29 cellular contexts compared by ENCODE assay signal in genomic region chrX:20542072-20542471, GRCh38.
"Had no signal": no experiment of that assay in that cellular context is flagged by ENCODE, and none has a peak within 500 bp of the region (broad histone marks: within the 10 kb centered on the region; RNA-seq: fewer than 3 reads in every experiment).

No MANE protein-coding gene starts in this region.

- ATAC-seq: effector memory CD8-positive, alpha-beta T cell; esophagus mucosa; foreskin keratinocyte; gastrocnemius medialis; gastroesophageal sphincter; heart left ventricle; heart right ventricle had no signal

- H3K4me3 Mint-ChIP-seq: dendritic cell treated with granulocyte-macrophage colony-stimulating factor and Interleukin-4, amounts not matched to agents 40 ng/mL and 50 ng/mL, for 4 days; effector memory CD8-positive, alpha-beta T cell; endodermal cell had no signal

- H3K27ac ChIP-seq: colonic mucosa, coronary artery, dorsolateral prefrontal cortex, epithelial cell of prostate, esophagus muscularis mucosa, esophagus squamous epithelium, foreskin keratinocyte, gastrocnemius medialis, gastroesophageal sphincter, heart left ventricle, heart right ventricle had no signal

- DNase-seq: colonic mucosa; cortex of kidney; dermis blood vessel endothelial cell; dorsolateral prefrontal cortex; effector CD4-positive, alpha-beta T cell; effector CD8-positive, alpha-beta T cell; effector memory CD4-positive, alpha-beta T cell; effector memory CD8-positive, alpha-beta T cell; endodermal cell; erythroblast; esophagus squamous epithelium; foreskin fibroblast; foreskin keratinocyte; foreskin melanocyte; gastrocnemius medialis; glutamatergic neuron; head of caudate nucleus; heart left ventricle; heart right ventricle had no signal

- H3K36me3 ChIP-seq: colonic mucosa, esophagus muscularis mucosa, esophagus squamous epithelium, gastrocnemius medialis, gastroesophageal sphincter, heart left ventricle, heart right ventricle had no signal

- H3K9me3 ChIP-seq: colonic mucosa, gastrocnemius medialis had no signal

- H3K27me3 ChIP-seq: colonic mucosa, esophagus muscularis mucosa, esophagus squamous epithelium, foreskin keratinocyte, gastrocnemius medialis, gastroesophageal sphincter, heart left ventricle had no signal

- H3K27me3 Mint-ChIP-seq: dendritic cell treated with granulocyte-macrophage colony-stimulating factor and Interleukin-4, amounts not matched to agents 40 ng/mL and 50 ng/mL, for 4 days had no signal

- H3K4me1 ChIP-seq: colonic mucosa, esophagus muscularis mucosa, esophagus squamous epithelium, foreskin keratinocyte, gastrocnemius medialis, heart left ventricle, heart right ventricle had no signal

- H3K9me3 Mint-ChIP-seq: effector memory CD8-positive, alpha-beta T cell had no signal

- H3K4me1 Mint-ChIP-seq: endodermal cell had no signal

- FAIRE-seq: colon, endometrium, endothelial cell of umbilical vein, frontal cortex had no signal

- H3K27ac Mint-ChIP-seq: dendritic cell treated with granulocyte-macrophage colony-stimulating factor and Interleukin-4, amounts not matched to agents 40 ng/mL and 50 ng/mL, for 4 days; effector memory CD8-positive, alpha-beta T cell; endodermal cell had no signal

- H3K4me3 ChIP-seq: colonic mucosa, coronary artery, dorsolateral prefrontal cortex, esophagus muscularis mucosa, esophagus squamous epithelium, gastrocnemius medialis, gastroesophageal sphincter, heart left ventricle, heart right ventricle had no signal
